1 cellular context compared by ENCODE assay signal in the genomic region with DNA sequence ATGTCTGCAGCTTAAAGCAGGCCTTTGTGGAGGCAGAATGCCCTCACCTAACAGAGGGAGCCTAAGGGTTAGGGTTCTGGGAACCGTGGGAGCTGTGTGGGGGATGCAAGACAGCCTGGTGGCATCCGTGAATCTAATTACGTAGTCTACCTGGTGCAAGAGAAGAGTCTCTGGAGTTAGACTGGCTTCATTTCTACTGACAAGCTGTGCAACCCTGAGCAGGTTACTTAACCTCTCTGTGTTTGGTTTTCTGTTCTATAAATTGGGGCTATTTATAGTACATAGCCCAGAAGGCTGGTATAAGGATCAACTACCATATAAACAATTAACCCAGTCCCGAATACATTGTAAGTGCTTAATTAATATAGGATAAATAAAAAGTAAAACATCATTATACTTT.
TF ChIP-seq lines count a peak whose summit lies in the region.

No MANE protein-coding gene starts in this region.

TF ChIP-seq in WTC11, 78 proteins besides CTCF, POLR2A, EP300 and RAD21 (continued from another document):
- TF ChIP-seq, protein P1, sequence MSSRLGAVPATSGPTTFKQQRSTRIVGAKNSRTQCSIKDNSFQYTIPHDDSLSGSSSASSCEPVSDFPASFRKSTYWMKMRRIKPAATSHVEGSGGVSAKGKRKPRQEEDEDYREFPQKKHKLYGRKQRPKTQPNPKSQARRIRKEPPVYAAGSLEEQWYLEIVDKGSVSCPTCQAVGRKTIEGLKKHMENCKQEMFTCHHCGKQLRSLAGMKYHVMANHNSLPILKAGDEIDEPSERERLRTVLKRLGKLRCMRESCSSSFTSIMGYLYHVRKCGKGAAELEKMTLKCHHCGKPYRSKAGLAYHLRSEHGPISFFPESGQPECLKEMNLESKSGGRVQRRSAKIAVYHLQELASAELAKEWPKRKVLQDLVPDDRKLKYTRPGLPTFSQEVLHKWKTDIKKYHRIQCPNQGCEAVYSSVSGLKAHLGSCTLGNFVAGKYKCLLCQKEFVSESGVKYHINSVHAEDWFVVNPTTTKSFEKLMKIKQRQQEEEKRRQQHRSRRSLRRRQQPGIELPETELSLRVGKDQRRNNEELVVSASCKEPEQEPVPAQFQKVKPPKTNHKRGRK (CRISPR knock-in tag; IDR thresholded peaks at IDR 0.05; ENCODE audit: borderline replicate concordance) = no peak
- TF ChIP-seq IRF2 (CRISPR knock-in tag; IDR thresholded peaks at IDR 0.05; ENCODE audit: borderline replicate concordance, low read depth) (no peak), ATF1 (CRISPR knock-in tag; IDR thresholded peaks at IDR 0.05) (no peak)
